ENCODE assay signal across 30 cellular contexts in genomic region chrX:20639115-20639514, GRCh38.
"Had no signal": no experiment of that assay in that cellular context is flagged by ENCODE, and none has a peak within 500 bp of the region (broad histone marks: within the 10 kb centered on the region; RNA-seq: fewer than 3 reads in every experiment).

No MANE protein-coding gene starts in this region.

- H3K27ac ChIP-seq: coronary artery, esophagus squamous epithelium, heart right ventricle, neural progenitor cell, parathyroid adenoma, right lobe of liver, thoracic aorta, tibial nerve, upper lobe of left lung had no signal

- H3K9ac ChIP-seq: neural progenitor cell, parathyroid adenoma had no signal

- H3K4me1 Mint-ChIP-seq: memory B cell; naive thymus-derived CD4-positive, alpha-beta T cell; nephron; neural progenitor cell; stimulated activated naive B cell treated with anti-CD40 and anti-IgM and Interleukin-4, amounts not matched to agents 10 μg/mL and 1 μg/mL and 100 μg/mL, for 72 hours had no signal

- ATAC-seq: heart right ventricle; left lobe of liver; naive thymus-derived CD4-positive, alpha-beta T cell; right lobe of liver; stimulated activated naive B cell treated with anti-CD40 and anti-IgM and Interleukin-4, amounts not matched to agents 10 μg/mL and 1 μg/mL and 100 μg/mL, for 72 hours had no signal

- H3K4me1 ChIP-seq: esophagus squamous epithelium, heart right ventricle, neural progenitor cell, parathyroid adenoma, right lobe of liver, tibial nerve, upper lobe of left lung had no signal

- H3K9me3 ChIP-seq: esophagus squamous epithelium, heart right ventricle, right lobe of liver, thoracic aorta, tibial nerve, upper lobe of left lung had no signal

- H3K4me3 ChIP-seq: coronary artery, esophagus squamous epithelium, heart right ventricle, lung, neural progenitor cell, right lobe of liver, thoracic aorta, tibial nerve, upper lobe of left lung had no signal

- H3K27me3 ChIP-seq: esophagus squamous epithelium, neural progenitor cell, right lobe of liver, upper lobe of left lung had no signal

- H3K27ac Mint-ChIP-seq: memory B cell; naive thymus-derived CD4-positive, alpha-beta T cell; nephron; neural progenitor cell; progenitor cell of endocrine pancreas; stimulated activated naive B cell treated with anti-CD40 and anti-IgM and Interleukin-4, amounts not matched to agents 10 μg/mL and 1 μg/mL and 100 μg/mL, for 72 hours; stimulated activated naive CD8-positive, alpha-beta T cell treated with anti-CD3 and anti-CD28 coated beads, Interleukin-15, Interleukin-2, amounts not matched to agents 100 ng/mL and 50 ng/mL, for 24 hours had no signal

- H3K36me3 Mint-ChIP-seq: memory B cell; naive thymus-derived CD4-positive, alpha-beta T cell; neural progenitor cell; stimulated activated naive B cell treated with anti-CD40 and anti-IgM and Interleukin-4, amounts not matched to agents 10 μg/mL and 1 μg/mL and 100 μg/mL, for 72 hours had no signal

- DNase-seq: dermis blood vessel endothelial cell; effector memory CD4-positive, alpha-beta T cell; erythroblast; esophagus squamous epithelium; foreskin melanocyte; glutamatergic neuron; heart right ventricle; hippocampal formation; midbrain; naive thymus-derived CD4-positive, alpha-beta T cell; right lobe of liver; small intestine; stimulated activated CD4-positive, alpha-beta T cell treated with anti-CD3 and anti-CD28 coated beads, Interleukin-15, amount 100 ng/mL, for 24 hours; stimulated activated CD4-positive, alpha-beta T cell treated with anti-CD3 and anti-CD28 coated beads, Interleukin-2, amount 100 ng/mL, for 48 hours; stimulated activated naive B cell treated with anti-CD40 and anti-IgM and Interleukin-4, amounts not matched to agents 10 μg/mL and 1 μg/mL and 100 μg/mL, for 72 hours; upper lobe of left lung had no signal

- H3K4me3 Mint-ChIP-seq: memory B cell; naive thymus-derived CD4-positive, alpha-beta T cell; nephron; neural progenitor cell; stimulated activated naive B cell treated with anti-CD40 and anti-IgM and Interleukin-4, amounts not matched to agents 10 μg/mL and 1 μg/mL and 100 μg/mL, for 72 hours; stimulated activated naive CD8-positive, alpha-beta T cell treated with anti-CD3 and anti-CD28 coated beads, Interleukin-15, Interleukin-2, amounts not matched to agents 100 ng/mL and 50 ng/mL, for 24 hours had no signal

- H3K9me3 Mint-ChIP-seq: memory B cell; nephron; stimulated activated naive B cell treated with anti-CD40 and anti-IgM and Interleukin-4, amounts not matched to agents 10 μg/mL and 1 μg/mL and 100 μg/mL, for 72 hours; stimulated activated naive CD8-positive, alpha-beta T cell treated with anti-CD3 and anti-CD28 coated beads, Interleukin-15, Interleukin-2, amounts not matched to agents 100 ng/mL and 50 ng/mL, for 24 hours had no signal

- H3K36me3 ChIP-seq: esophagus squamous epithelium, heart right ventricle, neural progenitor cell, right lobe of liver, thoracic aorta, tibial nerve, upper lobe of left lung had no signal

- H3K27me3 Mint-ChIP-seq: progenitor cell of endocrine pancreas had no signal

- FAIRE-seq: endometrium, keratinocyte, small intestine, urothelium cell line had no signal
